ENCODE assay signal across 8 cellular contexts in genomic region chr1:28737245-28738137, GRCh38. TPM values are rescaled to one million over a fixed set of nuclear protein-coding genes. Genes with fewer than 3 reads are reported as not detected.
DNase-seq lines count a peak whose midpoint lies in the region; ATAC-seq and TF ChIP-seq lines count a peak whose summit lies in the region.

No MANE protein-coding gene starts in this region.

- TF ChIP-seq CTCF in coronary artery (IDR thresholded peaks at IDR 0.05) (no peak), lower leg skin (IDR thresholded peaks at IDR 0.05) (no peak)

- no peaks in the 10 kb centered on the region; the same call in 1 of the 2 replicates for H3K9me3 ChIP-seq in ES-I3 (ENCODE audit: control insufficient read depth, insufficient read depth, low read length)

- DNase-seq in NCI-H2029 treated with DMSO at 0.1 percent for 48 hours (lab: John Stamatoyannopoulos, UW) (peak; percentile 36), coronary artery (ENCODE audit: low spot score) (no peak), lower leg skin (ENCODE audit: low spot score in 2 of 2) (peak; percentile 21 to 86), mesenteric fat pad (ENCODE audit: low spot score) (no peak)
- DNase-seq in activated CD4-positive, alpha-beta T cell treated with anti-CD3 and anti-CD28 coated beads for 4 hours, result peak; percentile 42 to 50
- peak; percentile 17 to 37 (median 19) for DNase-seq in stimulated activated CD4-positive, alpha-beta T cell treated with anti-CD3 and anti-CD28 coated beads, TNF-alpha, amount 100 ng/mL, for 4 hours (ENCODE audit: low read depth in 3 of 3)

- no peak for TF ChIP-seq POLR2A in lower leg skin (IDR thresholded peaks at IDR 0.05)

- peak overlapping the region; percentile 89 for H3K9ac ChIP-seq in ES-I3 (ENCODE audit: low read depth, low read length)

- intact Hi-C loops in lower leg skin (cut with DNase I; ENCODE audit: low total_unique reads), result no loop called here

- H3K4me1 ChIP-seq in ES-I3 (ENCODE audit: insufficient read depth, low read length), result peaks cover 7% of the 10 kb centered on the region

- peaks cover 18% of the 10 kb centered on the region for H3K36me3 ChIP-seq in ES-I3 (ENCODE audit: insufficient read depth, low read length)

- H3K4me3 ChIP-seq in coronary artery (peak overlapping the region; percentile 91), lower leg skin (ENCODE audit: low read depth, poor library complexity, severe bottlenecking) (peak overlapping the region; percentile 75)

- H3K27ac ChIP-seq in coronary artery, result peak overlapping the region; percentile 92 to 94

- peak; percentile 14 for ATAC-seq in HG02588 (IDR thresholded peaks at IDR 0.05; ENCODE audit: unreplicated experiment)

- 1% methylated on average over 61 to 62 of the region's 62 CpGs for WGBS in lower leg skin, 2 donors

RNA-seq across cellular contexts. Expression of gene YTHDF2, which starts 0.8 kb away (rescaled TPM):
- total RNA-seq in lower leg skin, result 10 to 100 TPM; 59.6 to 79.9 (median 72.3) TPM
- total RNA-seq in mesenteric fat pad, result 65.5 TPM

Comparison
In these comparisons a context has a peak if more than half of its experiments do, and no peak if none do; other contexts are left out.
1. DNase-seq: peak in NCI-H2029 treated with DMSO at 0.1 percent for 48 hours (single experiment), activated CD4-positive, alpha-beta T cell treated with anti-CD3 and anti-CD28 coated beads for 4 hours (2 of 2), lower leg skin (2 of 2) and stimulated activated CD4-positive, alpha-beta T cell treated with anti-CD3 and anti-CD28 coated beads, TNF-alpha, amount 100 ng/mL, for 4 hours (3 of 3); none in coronary artery (single experiment) and mesenteric fat pad (single experiment).